Comparison of ENCODE assay signal across 20 cellular contexts in genomic region chr1:65596768-65597167, GRCh38.
DNase-seq lines count a peak whose midpoint lies in the region; ATAC-seq and TF ChIP-seq lines count a peak whose summit lies in the region.
"Had no signal": no experiment of that assay in that cellular context is flagged by ENCODE, and none has a peak within 500 bp of the region (broad histone marks: within the 10 kb centered on the region; RNA-seq: fewer than 3 reads in every experiment).

No MANE protein-coding gene starts in this region.

- in situ Hi-C loops in transverse colon (cut with MboI; ENCODE audit: low pct_ligation_motif_present in 1 of 4, low pct_unique_long_range_greater_than_20kb in 1 of 4, low sequenced_read_pairs in 3 of 4): no loop called here

- WGBS in right lobe of liver (ENCODE audit: insufficient coverage, low coverage, low lambda C conversion rate, missing lambda C conversion rate): 40% methylated on average over 2 of the region's 2 CpGs
- WGBS in transverse colon (ENCODE audit: low coverage in 1 of 2), 2 donors: 88 to 95% methylated on average over 2 of the region's 2 CpGs

- DNase-seq in epithelial cell of proximal tubule (ENCODE audit: low read depth): peak; percentile 7
- DNase-seq in kidney tubule cell (ENCODE audit: low spot score): peak; percentile 7
- DNase-seq in right lobe of liver: no peak
- DNase-seq in breast epithelium (ENCODE audit: low spot score in 2 of 2): no peak
- no peak for DNase-seq in transverse colon
- DNase-seq in DMS79 (lab: John Stamatoyannopoulos, UW): no peak
- DNase-seq: 8988T; ACHN; BE2C; C1 segment of cervical spinal cord; CD4-positive, alpha-beta memory T cell; CD4-positive, CD25-positive, alpha-beta regulatory T cell; CD8-positive, alpha-beta memory T cell; COR-L47; DMS 273 treated with DMSO at 0.1 percent for 48 hours; DMS153; DMS53; DMS79 treated with DMSO at 0.1 percent for 48 hours; GF-D8 had no signal

- peak; percentile 69 to 96 (median 78) for ATAC-seq in right lobe of liver

- TF ChIP-seq EP300 in transverse colon (IDR thresholded peaks at IDR 0.05; ENCODE audit: low read depth): no peak

- H3K27ac ChIP-seq in right lobe of liver (peak overlapping the region in 1 of 3 donors; percentile 30), breast epithelium (no peak overlapping the region), transverse colon (no peak overlapping the region)
- H3K27ac ChIP-seq: BLaER1 had no signal

- H3K9me3 ChIP-seq in right lobe of liver (no peaks in the 10 kb centered on the region), breast epithelium (no peaks in the 10 kb centered on the region), transverse colon (no peaks in the 10 kb centered on the region)
- H3K9me3 ChIP-seq: BE2C, BLaER1 had no signal

- H3K4me3 ChIP-seq in epithelial cell of proximal tubule (ENCODE audit: low read depth, low read length): no peak overlapping the region
- H3K4me3 ChIP-seq in right lobe of liver: no peak overlapping the region
- no peak overlapping the region for H3K4me3 ChIP-seq in breast epithelium
- no peak overlapping the region for H3K4me3 ChIP-seq in transverse colon
- H3K4me3 ChIP-seq: BLaER1 had no signal

- H3K36me3 ChIP-seq in right lobe of liver: no peaks in the 10 kb centered on the region
- peaks cover 5% of the 10 kb centered on the region for H3K36me3 ChIP-seq in breast epithelium
- H3K36me3 ChIP-seq in transverse colon: no peaks in the 10 kb centered on the region
- H3K36me3 ChIP-seq: BE2C, BLaER1 had no signal

- H3K4me1 ChIP-seq in right lobe of liver: peaks cover 0 to 14% (median 2%) of the 10 kb centered on the region in 4 donors
- no peaks in the 10 kb centered on the region for H3K4me1 ChIP-seq in breast epithelium
- no peaks in the 10 kb centered on the region for H3K4me1 ChIP-seq in transverse colon
- H3K4me1 ChIP-seq: BE2C, BLaER1 had no signal

- intact Hi-C loops in right lobe of liver (cut with DNase I) (no loop called here), breast epithelium (cut with DNase I; ENCODE audit: low total_unique reads) (no loop called here), transverse colon (cut with DNase I; ENCODE audit: low total_unique reads) (no loop called here)

- H3K27me3 ChIP-seq in right lobe of liver (no peaks in the 10 kb centered on the region), breast epithelium (no peaks in the 10 kb centered on the region), transverse colon (no peaks in the 10 kb centered on the region)
- H3K27me3 ChIP-seq: BE2C, BLaER1 had no signal

- TF ChIP-seq POLR2A in right lobe of liver (IDR thresholded peaks at IDR 0.05) (no peak), breast epithelium (IDR thresholded peaks at IDR 0.05) (no peak), transverse colon (IDR thresholded peaks at IDR 0.05) (no peak)

- TF ChIP-seq CTCF in epithelial cell of proximal tubule (conservative IDR thresholded peaks at IDR 0.05; ENCODE audit: low read depth, low read length) (no peak), right lobe of liver (IDR thresholded peaks at IDR 0.05) (no peak), breast epithelium (IDR thresholded peaks at IDR 0.05) (no peak), transverse colon (IDR thresholded peaks at IDR 0.05) (no peak)

Comparison
In these comparisons a context has a peak if more than half of its experiments do, and no peak if none do; other contexts are left out.
1. DNase-seq: peak in epithelial cell of proximal tubule (single experiment) and kidney tubule cell (single experiment); none in right lobe of liver (0 of 3), breast epithelium (0 of 2), transverse colon (single experiment) and DMS79 (single experiment).